9 cellular contexts compared by ENCODE assay signal in the genomic region with DNA sequence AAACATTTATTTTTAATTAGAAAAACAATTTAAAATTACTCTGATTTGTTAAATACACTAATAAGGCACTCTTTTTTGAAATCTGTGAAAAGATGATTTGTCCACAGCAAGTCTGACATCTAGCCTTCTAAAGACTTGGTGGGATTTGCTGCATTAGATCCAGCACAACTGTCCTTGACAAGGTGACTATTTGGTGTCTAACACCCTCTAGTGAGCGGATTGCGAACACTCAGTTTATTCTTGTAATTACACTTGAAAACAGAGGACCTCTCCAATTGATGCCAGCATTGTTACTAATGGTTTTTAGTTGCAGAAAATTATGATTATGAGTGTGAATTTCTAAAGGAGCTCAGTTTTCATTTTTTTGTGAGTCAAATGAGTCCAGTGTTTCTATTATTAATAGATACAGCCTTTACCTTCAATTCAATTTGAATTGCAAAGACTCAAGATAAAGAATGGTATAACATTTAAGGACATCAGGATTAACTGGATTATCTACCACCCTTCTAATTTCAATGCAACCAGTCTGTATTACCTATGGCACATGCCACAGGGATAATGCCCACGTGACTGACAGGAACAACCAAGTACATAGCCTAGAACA. TPM values are rescaled to one million over a fixed set of nuclear protein-coding genes. Genes with fewer than 3 reads are reported as not detected.
A peak's percentile ranks its signal among the peaks of the same experiment; 100 is the strongest.
DNase-seq lines count a peak whose midpoint lies in the region; ATAC-seq and TF ChIP-seq lines count a peak whose summit lies in the region.
"Had no signal": no experiment of that assay in that cellular context is flagged by ENCODE, and none has a peak within 500 bp of the region (broad histone marks: within the 10 kb centered on the region; RNA-seq: fewer than 3 reads in every experiment).

No MANE protein-coding gene starts in this region.

- no peaks in the 10 kb centered on the region for H3K79me2 ChIP-seq in osteoblast (ENCODE audit: insufficient read depth, low read length)

- H3K27ac ChIP-seq in osteoblast (ENCODE audit: low read depth, low read length) = no peak overlapping the region
- H3K27ac ChIP-seq: skin epidermis had no signal

- H4K20me1 ChIP-seq in osteoblast (ENCODE audit: insufficient read depth, low read length) = no peaks in the 10 kb centered on the region

- H3K9me3 ChIP-seq in osteoblast (ENCODE audit: low read depth, low read length) = no peaks in the 10 kb centered on the region

- TF ChIP-seq CTCF in fibroblast of villous mesenchyme (IDR thresholded peaks at IDR 0.05; ENCODE audit: insufficient read depth, low read depth, low read length) = peak; percentile 79
- TF ChIP-seq CTCF in osteoblast (IDR thresholded peaks at IDR 0.05; ENCODE audit: extremely low read depth, low read depth, low read length) = peak; percentile 80

- no peaks in the 10 kb centered on the region for H3K36me3 ChIP-seq in osteoblast (ENCODE audit: insufficient read depth, low read length)

- no peak overlapping the region for H3K4me3 ChIP-seq in fibroblast of villous mesenchyme (ENCODE audit: low read depth, low read length)
- no peak overlapping the region for H3K4me3 ChIP-seq in osteoblast (ENCODE audit: insufficient read depth, low read length)
- H3K4me3 ChIP-seq: skin epidermis had no signal

- no peaks in the 10 kb centered on the region for H3K4me1 ChIP-seq in osteoblast (ENCODE audit: insufficient read depth, low read length)

- H2AFZ ChIP-seq in osteoblast (ENCODE audit: low read length) = no peak overlapping the region

- ATAC-seq in GM18498 (IDR thresholded peaks at IDR 0.05; ENCODE audit: unreplicated experiment) = peak; percentile 89
- peak; percentile 85 for ATAC-seq in HG02884 (IDR thresholded peaks at IDR 0.05; ENCODE audit: unreplicated experiment)

- H3K4me2 ChIP-seq in osteoblast (ENCODE audit: insufficient read depth, low read length) = no peak overlapping the region

- DNase-seq in AML-193 (lab: John Stamatoyannopoulos, UW) = peak; percentile 74 to 87
- DNase-seq in NCI-H1417 treated with DMSO at 0.1 percent for 48 hours (lab: John Stamatoyannopoulos, UW) = peak; percentile 55
- DNase-seq in SKM-1 treated with dmso at 0.1 percent for 144 hours (lab: John Stamatoyannopoulos, UW; ENCODE audit: unreplicated experiment) = peak; percentile 41
- peak; percentile 82 for DNase-seq in fibroblast of villous mesenchyme (ENCODE audit: low read depth)
- DNase-seq in osteoblast (ENCODE audit: insufficient read length, low spot score, missing footprints) = no peak
- DNase-seq in stimulated activated naive CD4-positive, alpha-beta T cell treated with Interleukin-2 at 50 U/mL for 16 hours (lab: John Stamatoyannopoulos, UW) = no peak

- H3K27me3 ChIP-seq in osteoblast (ENCODE audit: insufficient read depth, low read length) = no peaks in the 10 kb centered on the region

RNA-seq across cellular contexts. Expression of gene STRIT1, which starts 29.7 kb away (rescaled TPM):
- total RNA-seq in fibroblast of villous mesenchyme (not detected in 2 replicates), osteoblast (not detected in 2 replicates)

Comparison
In these comparisons a context has a peak if more than half of its experiments do, and no peak if none do; other contexts are left out.
1. DNase-seq: peak in AML-193 (2 of 2), NCI-H1417 treated with DMSO at 0.1 percent for 48 hours (single experiment), SKM-1 treated with dmso at 0.1 percent for 144 hours (single experiment) and fibroblast of villous mesenchyme (single experiment); none in osteoblast (single experiment) and stimulated activated naive CD4-positive, alpha-beta T cell treated with Interleukin-2 at 50 U/mL for 16 hours (single experiment).